In the genomic region with DNA sequence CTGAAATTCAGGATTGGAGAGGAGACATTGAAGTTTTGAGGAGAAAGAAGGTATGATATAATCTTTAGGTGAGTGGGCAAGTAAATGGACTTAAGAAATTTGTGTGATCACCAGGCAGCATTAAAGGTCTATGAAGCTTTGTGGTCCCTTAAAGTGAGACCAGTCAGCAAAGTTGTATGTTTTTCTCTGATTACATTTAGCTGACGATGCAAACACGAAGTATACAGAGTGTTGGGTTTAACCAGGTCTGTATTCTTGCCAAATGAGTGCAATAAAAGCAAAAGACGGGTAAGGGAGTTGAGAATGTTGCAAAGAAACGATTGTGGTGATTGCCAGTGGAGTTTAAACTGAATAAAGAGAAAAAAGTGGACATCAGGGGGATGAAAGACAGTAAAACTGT, we compare ENCODE assay signal across 2 cellular contexts.
TF ChIP-seq lines count a peak whose summit lies in the region.

No MANE protein-coding gene starts in this region.

TF ChIP-seq in HepG2, 621 proteins besides CTCF, POLR2A, EP300 and RAD21:
- TF ChIP-seq MAFF (IDR thresholded peaks at IDR 0.05; ENCODE audit: low read depth, low read length) (peak; percentile 74), ZNF33B (CRISPR knock-in tag; IDR thresholded peaks at IDR 0.05) (no peak), ATRX (CRISPR knock-in tag; IDR thresholded peaks at IDR 0.05; ENCODE audit: borderline replicate concordance) (no peak), MAFK (conservative IDR thresholded peaks at IDR 0.05 in 1 of 2, IDR thresholded peaks at IDR 0.05 in 1 of 2; ENCODE audit: low read length in 2 of 2) (peak; percentile 69 to 82)

TF ChIP-seq in K562, 482 proteins besides CTCF, POLR2A, EP300 and RAD21:
- TF ChIP-seq MED1 (CRISPR knock-in tag; IDR thresholded peaks at IDR 0.05; ENCODE audit: borderline replicate concordance) (no peak), C11orf30 (IDR thresholded peaks at IDR 0.05; ENCODE audit: low read depth) (peak; percentile 53; the same call in 1 of the 2 replicates), ZNF316 (IDR thresholded peaks at IDR 0.05) (peak; percentile 80), MAFK (IDR thresholded peaks at IDR 0.05; ENCODE audit: low read length) (peak; percentile 47; the same call in 1 of the 2 replicates)
